In genomic region chr1:43842099-43842498, GRCh38 we compare ENCODE assay signal across 25 cellular contexts.
A peak's percentile ranks its signal among the peaks of the same experiment; 100 is the strongest.
DNase-seq lines count a peak whose midpoint lies in the region; ATAC-seq, FAIRE-seq and TF ChIP-seq lines count a peak whose summit lies in the region.
"Had no signal": no experiment of that assay in that cellular context is flagged by ENCODE, and none has a peak within 500 bp of the region (broad histone marks: within the 10 kb centered on the region; RNA-seq: fewer than 3 reads in every experiment).

No MANE protein-coding gene starts in this region.

- H3K9me3 Mint-ChIP-seq in CD4-positive, alpha-beta T cell: peaks cover 4% of the 10 kb centered on the region

- no peak overlapping the region for H3K4me3 ChIP-seq in HEK293 (ENCODE audit: low read depth, low read length)
- H3K4me3 ChIP-seq in Karpas-422 (ENCODE audit: low read length): no peak overlapping the region
- H3K4me3 ChIP-seq in K562: no peak overlapping the region
- H3K4me3 ChIP-seq in iPS-18a (ENCODE audit: low read length): peak overlapping the region; percentile 34
- no peak overlapping the region for H3K4me3 ChIP-seq in mucosa of descending colon

- H3K36me3 Mint-ChIP-seq in CD4-positive, alpha-beta T cell (ENCODE audit: low read depth): peaks cover 64% of the 10 kb centered on the region

- in situ Hi-C loops in K562 (cut with MboI): no loop called here

- POLR2A ChIA-PET in HEK293 (lab: Yijun Ruan, JAX) (no interaction called here), K562 (lab: Yijun Ruan, JAX) (interaction anchor here (0.7 to 1.4 kb wide), 4 partner anchors 12 to 615 kb away, joined by 3 to 5 read pairs (median 3); no protein-coding TSS in a partner anchor)
- POLR2A ChIA-PET in CD4-positive, alpha-beta T cell (lab: Charles Lee): no interaction called here

- peaks cover 7% of the 10 kb centered on the region for H3K4me1 ChIP-seq in HEK293 (ENCODE audit: control insufficient read depth, insufficient read depth, low read length)
- H3K4me1 ChIP-seq in Karpas-422 (ENCODE audit: low read length): peaks cover 36% of the 10 kb centered on the region
- H3K4me1 ChIP-seq in K562 (replicated peaks in 1 of 2; ENCODE audit: control insufficient read depth in 2 of 2, insufficient read depth in 2 of 2, low read length in 2 of 2): peaks cover 0 to 2% of the 10 kb centered on the region in 2 experiments; a peak in 1 of 5 replicates
- peaks cover 21% of the 10 kb centered on the region for H3K4me1 ChIP-seq in iPS-18a (ENCODE audit: control insufficient read depth, low read depth, low read length)
- H3K4me1 ChIP-seq in mucosa of descending colon (ENCODE audit: low read depth): no peaks in the 10 kb centered on the region

- TF ChIP-seq CTCF in HEK293 (tag by site-specific recombination; IDR thresholded peaks at IDR 0.05) (no peak), K562 (IDR thresholded peaks at IDR 0.05 in 2 of 3, conservative IDR thresholded peaks at IDR 0.05 in 1 of 3; ENCODE audit: insufficient read depth in 2 of 3, low read depth in 1 of 3, low read length in 3 of 3) (no peak), mucosa of descending colon (IDR thresholded peaks at IDR 0.05) (no peak)
- no peak for TF ChIP-seq CTCF in CD4-positive, alpha-beta T cell (IDR thresholded peaks at IDR 0.05)

- H3K9me2 ChIP-seq in Karpas-422 (replicated peaks; ENCODE audit: insufficient read depth, low read length): no peaks in the 10 kb centered on the region

- no peak for ATAC-seq in K562
- no peak for ATAC-seq in mucosa of descending colon
- no peak for ATAC-seq in CD4-positive, alpha-beta T cell (ENCODE audit: poor library complexity)
- ATAC-seq in GM19328 (IDR thresholded peaks at IDR 0.05; ENCODE audit: unreplicated experiment): no peak
- ATAC-seq: CD8-positive, alpha-beta T cell had no signal

- H3K36me3 ChIP-seq in HEK293 (ENCODE audit: control insufficient read depth in 2 of 2, insufficient read depth in 1 of 2, low read length in 2 of 2): peaks cover 0 to 14% of the 10 kb centered on the region in 2 experiments; a peak in 1 of 3 replicates
- H3K36me3 ChIP-seq in Karpas-422 (ENCODE audit: insufficient read depth, low read length): peaks cover 8% of the 10 kb centered on the region; the same call in 1 of the 2 replicates
- peaks cover 19% of the 10 kb centered on the region; the same call in 2 of the 3 replicates for H3K36me3 ChIP-seq in K562 (ENCODE audit: control insufficient read depth, insufficient read depth, low read length)
- no peaks in the 10 kb centered on the region for H3K36me3 ChIP-seq in iPS-18a (ENCODE audit: control insufficient read depth, low read depth, low read length)
- no peaks in the 10 kb centered on the region for H3K36me3 ChIP-seq in mucosa of descending colon (ENCODE audit: low read depth)
- H3K36me3 ChIP-seq: BE2C had no signal

- H3K4me3 Mint-ChIP-seq in CD4-positive, alpha-beta T cell: no peak overlapping the region
- H3K4me3 Mint-ChIP-seq: CD8-positive, alpha-beta T cell; IgD-negative memory B cell had no signal

- TF ChIP-seq RAD21 in K562 (CRISPR knock-in tag; conservative IDR thresholded peaks at IDR 0.05 in 1 of 2, IDR thresholded peaks at IDR 0.05 in 1 of 2): no peak

- H3K27ac Mint-ChIP-seq in CD4-positive, alpha-beta T cell: no peak overlapping the region
- H3K27ac Mint-ChIP-seq: CD8-positive, alpha-beta T cell; IgD-negative memory B cell had no signal

- CTCF ChIA-PET in HEK293 (lab: Yijun Ruan, JAX): interaction anchor here (0.6 to 1.8 kb wide), 4 partner anchors 17 to 225 kb away, joined by 3 to 6 read pairs (median 4); no protein-coding TSS in a partner anchor
- CTCF ChIA-PET in K562 (lab: Yijun Ruan, JAX; ENCODE audit: low intra/inter-chr PET ratio): no interaction called here
- CTCF ChIA-PET in CD4-positive, alpha-beta T cell (lab: Charles Lee): no interaction called here

- no peak for DNase-seq in Karpas-422
- DNase-seq in K562 (ENCODE audit: extremely low read depth in 1 of 4, low spot score in 3 of 4): no peak
- DNase-seq in mucosa of descending colon: no peak
- no peak for DNase-seq in CD4-positive, alpha-beta T cell
- no peak for DNase-seq in cerebellar cortex (ENCODE audit: low spot score)
- DNase-seq: BE2C; CD8-positive, alpha-beta T cell; COR-L47; DMS153; DMS79 treated with DMSO at 0.1 percent for 48 hours; EL; GOT3; HCEC 1CT had no signal

- H3K9ac ChIP-seq in Karpas-422 (ENCODE audit: low read length) (no peak overlapping the region), K562 (ENCODE audit: insufficient read depth in 1 of 2, low read depth in 2 of 2, low read length in 2 of 2) (no peak overlapping the region), iPS-18a (ENCODE audit: low read length) (peak overlapping the region; percentile 40)
- H3K9ac ChIP-seq: KMS-11 had no signal

- H3K4me2 ChIP-seq in Karpas-422 (ENCODE audit: low read depth, low read length, poor library complexity, severe bottlenecking) (no peak overlapping the region), K562 (ENCODE audit: insufficient read depth, low read length) (no peak overlapping the region)
- H3K4me2 ChIP-seq: KMS-11 had no signal

- no TSS peak for BruUV-seq in K562 (replicated peaks; lab: Mats Ljungman, UMichigan)

- no peaks in the 10 kb centered on the region for H3K27me3 Mint-ChIP-seq in CD4-positive, alpha-beta T cell
- H3K27me3 Mint-ChIP-seq: IgD-negative memory B cell had no signal

- H3K9me1 ChIP-seq in K562 (ENCODE audit: control insufficient read depth, insufficient read depth, low read length): no peaks in the 10 kb centered on the region

- H4K20me1 ChIP-seq in Karpas-422 (ENCODE audit: insufficient read depth, low read depth, low read length) (no peaks in the 10 kb centered on the region), K562 (replicated peaks; ENCODE audit: control insufficient read depth, insufficient read depth, low read length) (no peaks in the 10 kb centered on the region)

- H2AFZ ChIP-seq in Karpas-422 (ENCODE audit: low read length) (no peak overlapping the region), K562 (ENCODE audit: low read depth, low read length) (no peak overlapping the region)

- no peak for TF ChIP-seq EP300 in K562 (IDR thresholded peaks at IDR 0.05; ENCODE audit: low read length)

- H3K27ac ChIP-seq in HEK293 (ENCODE audit: extremely low read depth, low read depth, low read length) (no peak overlapping the region), Karpas-422 (ENCODE audit: low read length) (0 out of 2 replicates have a peak overlapping the region, but pooled peaks have one; percentile 54), K562 (ENCODE audit: extremely low read depth, low read depth, low read length) (no peak overlapping the region), iPS-18a (ENCODE audit: low read length) (peak overlapping the region; percentile 73)
- H3K27ac ChIP-seq in CD4-positive, alpha-beta T cell (ENCODE audit: low read depth, low read length): no peak overlapping the region
- H3K27ac ChIP-seq: C4-2B, HL-60, KMS-11 had no signal

- WGBS in K562 (ENCODE audit: insufficient coverage, low coverage, missing lambda C conversion rate): 87% methylated on average over 2 of the region's 2 CpGs

- TF ChIP-seq POLR2A in K562 (conservative IDR thresholded peaks at IDR 0.05): no peak

- H3K9me3 ChIP-seq in HEK293 (ENCODE audit: control insufficient read depth, insufficient read depth, low read depth, low read length): no peaks in the 10 kb centered on the region
- peaks cover 5% of the 10 kb centered on the region; the same call in 1 of the 2 replicates for H3K9me3 ChIP-seq in Karpas-422 (ENCODE audit: low read length)
- H3K9me3 ChIP-seq in K562 (replicated peaks; ENCODE audit: control insufficient read depth, insufficient read depth, low read depth, low read length): 0 out of 2 replicates have a peak, but pooled peaks cover 3% of the 10 kb centered on the region
- peaks cover 6% of the 10 kb centered on the region for H3K9me3 ChIP-seq in iPS-18a (ENCODE audit: control insufficient read depth, low read depth, low read length)
- no peaks in the 10 kb centered on the region for H3K9me3 ChIP-seq in mucosa of descending colon
- no peaks in the 10 kb centered on the region for H3K9me3 ChIP-seq in CD4-positive, alpha-beta T cell (ENCODE audit: control insufficient read depth, low read length)
- H3K9me3 ChIP-seq: BE2C had no signal

- H3K27me3 ChIP-seq in Karpas-422 (ENCODE audit: low read length) (no peaks in the 10 kb centered on the region), K562 (ENCODE audit: control insufficient read depth in 2 of 2, insufficient read depth in 2 of 2, low read length in 2 of 2) (no peaks in the 10 kb centered on the region), iPS-18a (ENCODE audit: control insufficient read depth, insufficient read depth, low read length) (no peaks in the 10 kb centered on the region)
- H3K27me3 ChIP-seq in CD4-positive, alpha-beta T cell (ENCODE audit: control insufficient read depth, insufficient read depth, low read length): no peaks in the 10 kb centered on the region
- H3K27me3 ChIP-seq: BE2C had no signal

- intact Hi-C loops in K562 (cut with micrococcal nuclease): no loop called here
- intact Hi-C loops in mucosa of descending colon (cut with DNase I, micrococcal nuclease): no loop called here
- intact Hi-C loops in CD4-positive, alpha-beta T cell (cut with DNase I, micrococcal nuclease): no loop called here

- no peak for FAIRE-seq in K562 (lab: Jason Lieb, UNC)
- FAIRE-seq: A204.1, D721Med, G401.6, GM12892, GM19239 had no signal

- H3K79me2 ChIP-seq in Karpas-422 (ENCODE audit: low read length) (peaks cover 9% of the 10 kb centered on the region), K562 (ENCODE audit: control insufficient read depth, insufficient read depth, low read length) (no peaks in the 10 kb centered on the region)

- H3K4me1 Mint-ChIP-seq in CD4-positive, alpha-beta T cell (ENCODE audit: low read depth): peaks cover 5% of the 10 kb centered on the region

TF ChIP-seq in HEK293, 187 proteins besides CTCF, POLR2A, EP300 and RAD21:
- TF ChIP-seq ZNF324 (tag by site-specific recombination; IDR thresholded peaks at IDR 0.05) (no peak), ZNF707 (tag by site-specific recombination; IDR thresholded peaks at IDR 0.05) (peak; percentile 85)

TF ChIP-seq in K562, 482 proteins besides CTCF, POLR2A, EP300 and RAD21 (continues in another document):
- no peak for TF ChIP-seq ZNF274 (IDR thresholded peaks at IDR 0.05; ENCODE audit: borderline replicate concordance, low read depth, low read length)
- peak; percentile 93 for TF ChIP-seq ZNF707 (CRISPR knock-in tag; conservative IDR thresholded peaks at IDR 0.05)
- TF ChIP-seq ZNF639 (CRISPR knock-in tag; conservative IDR thresholded peaks at IDR 0.05 in 1 of 2, IDR thresholded peaks at IDR 0.05 in 1 of 2): no peak

Comparison
In these comparisons a context has a peak if more than half of its experiments do, and no peak if none do; other contexts are left out.
1. H3K27ac ChIP-seq: peak in Karpas-422 (single experiment) and iPS-18a (single experiment); none in HEK293 (single experiment), K562 (single experiment) and CD4-positive, alpha-beta T cell (single experiment).
2. Of the 44 proteins assayed by ChIP-seq in both K562 and HEK293: peak only in K562: none; only in HEK293: none; in both: ZNF707; in neither: 43.